20 cellular contexts compared by ENCODE assay signal in the genomic region with DNA sequence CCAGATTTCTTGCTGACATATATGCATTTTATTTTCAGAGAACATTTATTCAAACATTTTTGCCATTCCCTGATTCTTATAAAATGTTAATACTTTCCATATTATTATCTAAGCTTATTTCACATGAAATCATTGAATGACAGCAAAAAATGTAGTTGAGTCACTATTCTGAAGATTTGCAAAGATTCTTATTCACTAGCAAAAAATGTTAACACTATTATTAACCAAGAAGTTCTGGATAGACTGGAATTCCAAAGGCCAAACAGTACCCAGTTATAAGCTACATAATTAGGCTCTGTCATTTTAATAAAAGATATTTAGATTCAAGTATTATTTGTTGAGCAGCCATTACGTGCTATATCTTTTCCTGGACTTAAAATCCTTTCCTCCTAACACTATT.
DNase-seq lines count a peak whose midpoint lies in the region; ATAC-seq and TF ChIP-seq lines count a peak whose summit lies in the region.
"Had no signal": no experiment of that assay in that cellular context is flagged by ENCODE, and none has a peak within 500 bp of the region (broad histone marks: within the 10 kb centered on the region; RNA-seq: fewer than 3 reads in every experiment).

No MANE protein-coding gene starts in this region.

- H3K27ac ChIP-seq in ACC112 (ENCODE audit: low read depth, low read length) (peak overlapping the region; percentile 72), caudate nucleus (ENCODE audit: low read depth, low read length) (no peak overlapping the region)
- H3K27ac ChIP-seq: BLaER1 treated with 17β-estradiol and CSF1 and Interleukin-3, amounts not matched to agents 10 nM and 100 nM; SK-N-MC had no signal

- no peak overlapping the region; the same call in 1 of the 2 replicates for H3K4me3 ChIP-seq in ACC112 (ENCODE audit: low read depth, low read length)
- H3K4me3 ChIP-seq: BLaER1 treated with 17β-estradiol and CSF1 and Interleukin-3, amounts not matched to agents 10 nM and 100 nM; HAP-1; SK-N-MC had no signal

- H3K79me2 ChIP-seq in ACC112 (ENCODE audit: control insufficient read depth, insufficient read depth, low read length, unreplicated experiment), result no peaks in the 10 kb centered on the region

- no peaks in the 10 kb centered on the region for H3K27me3 ChIP-seq in ACC112 (ENCODE audit: insufficient read depth, low read length)

- DNase-seq in ELR (ENCODE audit: low read depth), result peak; percentile 58
- DNase-seq in amniotic epithelial cell (ENCODE audit: low read depth), result peak; percentile 35
- DNase-seq in hepatic stellate cell (ENCODE audit: low spot score), result peak; percentile 71
- DNase-seq in T-helper 1 cell, result no peak
- no peak for DNase-seq in NCI-H2029 treated with DMSO at 0.1 percent for 48 hours (lab: John Stamatoyannopoulos, UW)
- no peak for DNase-seq in caudate nucleus (lab: John Stamatoyannopoulos, UW)
- DNase-seq: 8988T; Calu3; CD8-positive, alpha-beta T cell; MM.1S; NCI-H1092; NCI-H2081 treated with DMSO at 0.1 percent for 48 hours; NCI-H510A; NCI-H774; Right ventricle myocardium superior had no signal

- H3K4me1 ChIP-seq in ACC112 (ENCODE audit: control insufficient read depth, insufficient read depth, low read length, unreplicated experiment), result peaks cover 21% of the 10 kb centered on the region

- TF ChIP-seq POLR2A in GM18505 (IDR thresholded peaks at IDR 0.05; ENCODE audit: borderline replicate concordance, extremely low read depth, insufficient read depth, insufficient read length), result no peak

- ATAC-seq in GM18505 (IDR thresholded peaks at IDR 0.05; ENCODE audit: unreplicated experiment), result no peak
- ATAC-seq: CD8-positive, alpha-beta T cell had no signal

- peaks cover 14% of the 10 kb centered on the region for H3K36me3 ChIP-seq in ACC112 (ENCODE audit: insufficient read depth, low read length)
- H3K36me3 ChIP-seq: HAP-1 had no signal

- H2AFZ ChIP-seq in ACC112 (ENCODE audit: low read length, unreplicated experiment), result no peak overlapping the region

Comparison
In these comparisons a context has a peak if more than half of its experiments do, and no peak if none do; other contexts are left out.
1. DNase-seq: peak in ELR (single experiment), amniotic epithelial cell (single experiment) and hepatic stellate cell (single experiment); none in T-helper 1 cell (0 of 5), NCI-H2029 treated with DMSO at 0.1 percent for 48 hours (single experiment) and caudate nucleus (0 of 61).